In the genomic region with DNA sequence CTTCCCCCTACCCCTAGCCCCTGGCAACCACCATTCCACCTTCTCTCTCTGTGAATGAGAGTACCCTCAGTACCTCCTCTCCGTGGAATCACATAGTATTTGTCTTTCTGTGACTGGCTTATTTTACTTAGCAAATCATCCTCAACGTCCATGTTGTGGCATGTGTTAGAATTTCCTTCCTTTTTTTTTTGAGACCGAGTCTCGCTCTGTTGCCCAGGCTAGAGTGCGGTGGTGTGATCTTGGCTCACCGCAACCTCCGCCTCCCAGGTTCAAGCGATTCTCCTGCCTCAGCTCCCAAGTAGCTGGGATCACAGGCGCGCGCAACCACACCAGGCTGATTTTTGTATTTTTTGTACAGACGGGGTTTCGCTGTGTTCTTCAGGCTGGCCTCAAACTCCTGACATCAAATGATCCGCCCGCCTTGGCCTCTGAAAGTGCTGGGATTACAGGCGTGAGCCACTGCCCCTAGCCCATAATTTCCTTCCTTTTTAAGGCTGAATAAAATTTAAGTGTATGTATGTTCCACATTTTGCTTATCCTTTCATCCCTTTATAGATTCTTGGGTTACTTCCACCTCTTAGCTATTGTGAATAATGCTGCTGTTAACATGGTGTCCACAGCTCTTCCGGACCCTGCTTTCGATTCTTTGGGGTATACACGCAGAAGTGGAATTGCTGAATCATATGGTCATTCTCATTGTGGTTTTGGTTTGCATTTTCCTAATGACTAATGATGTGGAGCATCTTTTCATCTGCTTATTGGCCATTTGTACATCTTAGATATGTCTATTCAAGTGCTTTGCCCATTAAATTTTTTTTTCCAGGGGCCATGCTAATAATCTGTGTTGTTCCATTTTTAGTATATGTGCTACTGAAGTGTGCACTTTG, we compare ENCODE assay signal across 9 cellular contexts. TPM values are rescaled to one million over a fixed set of nuclear protein-coding genes. Genes with fewer than 3 reads are reported as not detected.
DNase-seq lines count a peak whose midpoint lies in the region; ATAC-seq, FAIRE-seq and TF ChIP-seq lines count a peak whose summit lies in the region.
"Had no signal": no experiment of that assay in that cellular context is flagged by ENCODE, and none has a peak within 500 bp of the region (broad histone marks: within the 10 kb centered on the region; RNA-seq: fewer than 3 reads in every experiment).

No MANE protein-coding gene starts in this region.

- no peaks in the 10 kb centered on the region; a peak in 2 of 5 replicates for H3K4me1 ChIP-seq in K562 (replicated peaks in 1 of 2; ENCODE audit: control insufficient read depth in 2 of 2, insufficient read depth in 2 of 2, low read length in 2 of 2)

- no peaks in the 10 kb centered on the region for H3K27me3 ChIP-seq in K562 (ENCODE audit: control insufficient read depth in 2 of 2, insufficient read depth in 2 of 2, low read length in 2 of 2)

- H3K9ac ChIP-seq in K562 (ENCODE audit: insufficient read depth in 1 of 2, low read depth in 2 of 2, low read length in 2 of 2): no peak overlapping the region

- TF ChIP-seq EP300 in K562 (IDR thresholded peaks at IDR 0.05; ENCODE audit: low read length): no peak

- no peak overlapping the region for H3K4me2 ChIP-seq in K562 (ENCODE audit: insufficient read depth, low read length)

- DNase-seq in AG10803 (ENCODE audit: low read depth) (peak; percentile 57), K562 (ENCODE audit: extremely low read depth in 1 of 4, low spot score in 3 of 4) (no peak), SW480 (ENCODE audit: low spot score) (no peak), HPDE6-E6E7 (ENCODE audit: extremely low spot score) (no peak), GM19240 (ENCODE audit: insufficient read length, low spot score) (no peak)

- intact Hi-C loops in K562 (cut with micrococcal nuclease): no loop called here

- H3K4me3 ChIP-seq in AG10803 (ENCODE audit: low read length): no peak overlapping the region
- H3K4me3 ChIP-seq in K562: no peak overlapping the region

- POLR2A ChIA-PET in K562 (lab: Yijun Ruan, JAX): no interaction called here

- TF ChIP-seq POLR2A in K562 (conservative IDR thresholded peaks at IDR 0.05): no peak

- in situ Hi-C loops in K562 (cut with MboI): no loop called here

- no peak overlapping the region for H2AFZ ChIP-seq in K562 (ENCODE audit: low read depth, low read length)

- no peaks in the 10 kb centered on the region; the same call in 1 of the 2 replicates for H3K9me3 ChIP-seq in K562 (replicated peaks; ENCODE audit: control insufficient read depth, insufficient read depth, low read depth, low read length)

- no peaks in the 10 kb centered on the region for H3K79me2 ChIP-seq in K562 (ENCODE audit: control insufficient read depth, insufficient read depth, low read length)

- H3K9me1 ChIP-seq in K562 (ENCODE audit: control insufficient read depth, insufficient read depth, low read length): no peaks in the 10 kb centered on the region

- BruUV-seq in K562 (replicated peaks; lab: Mats Ljungman, UMichigan): no TSS peak

- peak; percentile 84 for ATAC-seq in GM19372 (IDR thresholded peaks at IDR 0.05; ENCODE audit: low read depth, unreplicated experiment)
- peak; percentile 63 for ATAC-seq in HG03139 (IDR thresholded peaks at IDR 0.05; ENCODE audit: unreplicated experiment)
- ATAC-seq in K562: no peak
- no peak for ATAC-seq in GM18519 (IDR thresholded peaks at IDR 0.05; ENCODE audit: low FRiP score, unreplicated experiment)

- no peaks in the 10 kb centered on the region for H4K20me1 ChIP-seq in K562 (replicated peaks; ENCODE audit: control insufficient read depth, insufficient read depth, low read length)

- WGBS in K562 (ENCODE audit: insufficient coverage, low coverage, missing lambda C conversion rate): 78% methylated on average over 19 of the region's 19 CpGs

- no peak overlapping the region for H3K27ac ChIP-seq in K562 (ENCODE audit: extremely low read depth, low read depth, low read length)

- no peak for TF ChIP-seq CTCF in AG10803 (conservative IDR thresholded peaks at IDR 0.05; ENCODE audit: low read length)
- TF ChIP-seq CTCF in K562 (IDR thresholded peaks at IDR 0.05 in 2 of 3, conservative IDR thresholded peaks at IDR 0.05 in 1 of 3; ENCODE audit: insufficient read depth in 2 of 3, low read depth in 1 of 3, low read length in 3 of 3): no peak

- H3K36me3 ChIP-seq in K562 (ENCODE audit: control insufficient read depth, insufficient read depth, low read length): no peaks in the 10 kb centered on the region

- CTCF ChIA-PET in K562 (lab: Yijun Ruan, JAX; ENCODE audit: low intra/inter-chr PET ratio): interaction anchor here (0.7 kb wide), 1 partner anchor 23 kb away, joined by 4 read pairs; no protein-coding TSS in a partner anchor

- TF ChIP-seq RAD21 in K562 (CRISPR knock-in tag; conservative IDR thresholded peaks at IDR 0.05 in 1 of 2, IDR thresholded peaks at IDR 0.05 in 1 of 2): no peak

- FAIRE-seq in K562 (lab: Jason Lieb, UNC): peak; percentile 59

TF ChIP-seq in K562, 482 proteins besides CTCF, POLR2A, EP300 and RAD21 (continues in another document):
- TF ChIP-seq MEIS2 (IDR thresholded peaks at IDR 0.05; ENCODE audit: partially characterized antibody) (no peak), STAT5A (IDR thresholded peaks at IDR 0.05; ENCODE audit: borderline replicate concordance, low read length) (no peak), ZNF146 (CRISPR knock-in tag; IDR thresholded peaks at IDR 0.05; ENCODE audit: unreplicated experiment) (no peak), POLR2B (IDR thresholded peaks at IDR 0.05; ENCODE audit: low read depth, partially characterized antibody) (no peak), HNRNPLL (IDR thresholded peaks at IDR 0.05; ENCODE audit: low read depth, low read length, poor library complexity, severe bottlenecking) (no peak)

RNA-seq across cellular contexts. Expression of gene ERRFI1, which starts 32.3 kb away (rescaled TPM):
- 3.7 and 4.7 TPM in 2 replicates for total RNA-seq in K562 (2011; cell fraction: chromatin; rRNA removed; ENCODE audit: low replicate concordance)
- total RNA-seq in K562 (2011; cell fraction: nucleolus; rRNA removed): 1.7 TPM in 2 replicates
- total RNA-seq in K562 (2011; cell fraction: nucleoplasm; rRNA removed): 2.5 and 3.8 TPM in 2 replicates
- total RNA-seq in K562 (2014; rRNA removed) (0.68 and 0.73 TPM in 2 replicates), K562 (2014; rRNA removed; fragmentation: Illumina TruSeq; extraction: Trizol) (1.5 and 1.8 TPM in 2 replicates), K562 (2015; rRNA removed; fragmentation: Illumina TruSeq; extraction: Trizol) (0.98 and 1.1 TPM in 2 replicates), K562 (2021) (1.6 and 1.9 TPM in 2 replicates)
- polyA plus RNA-seq in K562 (2011; rRNA removed) (1.7 and 4.4 TPM in 2 replicates), K562 (2014; fragmentation: Illumina TruSeq; extraction: Trizol) (1.4 and 1.8 TPM in 2 replicates), K562 (2014; fragmentation: Nextera tagmentation; extraction: Ambion mirVana) (under 1 TPM; 0.67 to 0.72 TPM), K562 (2014; rRNA removed) (0.80 and 2.0 TPM in 2 replicates)
- 1.3 and 2.7 TPM in 2 replicates for polyA plus RNA-seq in K562 (2011; cell fraction: cytosol; rRNA removed)
- 3.0 and 4.1 TPM in 2 replicates for polyA plus RNA-seq in K562 (2011; cell fraction: nucleus; rRNA removed)
- polyA plus RNA-seq in K562 (2012): 1.9 and 2.1 TPM in 2 replicates
- 1.3 and 1.9 TPM in 2 replicates for polyA minus RNA-seq in K562 (2011; rRNA and poly(A)+ RNA removed)
- 1.2 and 1.5 TPM in 2 replicates for polyA minus RNA-seq in K562 (2011; cell fraction: cytosol; rRNA and poly(A)+ RNA removed)
- polyA minus RNA-seq in K562 (2011; cell fraction: nucleus; rRNA and poly(A)+ RNA removed): 1.2 and 1.5 TPM in 2 replicates
- total RNA-seq: OCI-LY7 had no signal

RNA-seq across cellular contexts. Expression of gene PARK7, which starts 32.3 kb away (rescaled TPM):
- 81.4 and 87.8 TPM in 2 replicates for total RNA-seq in K562 (2011; cell fraction: chromatin; rRNA removed; ENCODE audit: low replicate concordance)
- 72.1 and 72.5 TPM in 2 replicates for total RNA-seq in K562 (2011; cell fraction: nucleolus; rRNA removed)
- 120 and 137 TPM in 2 replicates for total RNA-seq in K562 (2011; cell fraction: nucleoplasm; rRNA removed)
- 338 and 413 TPM in 2 replicates for total RNA-seq in K562 (2014; rRNA removed)
- total RNA-seq in K562 (2014; rRNA removed; fragmentation: Illumina TruSeq; extraction: Trizol): 431 and 459 TPM in 2 replicates
- total RNA-seq in K562 (2015; rRNA removed; fragmentation: Illumina TruSeq; extraction: Trizol): 358 and 374 TPM in 2 replicates
- total RNA-seq in K562 (2021): 481 and 484 TPM in 2 replicates
- polyA plus RNA-seq in K562 (2011; rRNA removed): 462 and 543 TPM in 2 replicates
- polyA plus RNA-seq in K562 (2011; cell fraction: cytosol; rRNA removed): 168 and 348 TPM in 2 replicates
- 85.5 and 167 TPM in 2 replicates for polyA plus RNA-seq in K562 (2011; cell fraction: nucleus; rRNA removed)
- 387 and 679 TPM in 2 replicates for polyA plus RNA-seq in K562 (2012)
- 423 and 468 TPM in 2 replicates for polyA plus RNA-seq in K562 (2014; fragmentation: Illumina TruSeq; extraction: Trizol)
- polyA plus RNA-seq in K562 (2014; fragmentation: Nextera tagmentation; extraction: Ambion mirVana): 1,000 to 10,000 TPM; 1,113 to 1,298 TPM
- 648 and 751 TPM in 2 replicates for polyA plus RNA-seq in K562 (2014; rRNA removed)
- 322 and 330 TPM in 2 replicates for polyA minus RNA-seq in K562 (2011; rRNA and poly(A)+ RNA removed)
- 106 and 108 TPM in 2 replicates for polyA minus RNA-seq in K562 (2011; cell fraction: cytosol; rRNA and poly(A)+ RNA removed)
- 32.7 and 66.8 TPM in 2 replicates for polyA minus RNA-seq in K562 (2011; cell fraction: nucleus; rRNA and poly(A)+ RNA removed)

RNA-seq across cellular contexts. Expression of gene TNFRSF9, which starts 53.2 kb away (rescaled TPM):
- total RNA-seq in K562 (2011; cell fraction: chromatin; rRNA removed; ENCODE audit: low replicate concordance): 0.21 and 0.62 TPM in 2 replicates
- total RNA-seq in K562 (2011; cell fraction: nucleolus; rRNA removed): 0.13 and 0.33 TPM in 2 replicates
- 0.22 and 0.23 TPM in 2 replicates for total RNA-seq in K562 (2011; cell fraction: nucleoplasm; rRNA removed)
- total RNA-seq in K562 (2014; rRNA removed): not detected in 2 replicates
- 0.07 and 0.13 TPM in 2 replicates for total RNA-seq in K562 (2014; rRNA removed; fragmentation: Illumina TruSeq; extraction: Trizol)
- 0.07 and 0.08 TPM in 2 replicates for total RNA-seq in K562 (2015; rRNA removed; fragmentation: Illumina TruSeq; extraction: Trizol)
- 0.09 and 0.16 TPM in 2 replicates for total RNA-seq in K562 (2021)
- polyA plus RNA-seq in K562 (2011; rRNA removed): 0.26 and 0.29 TPM in 2 replicates
- 0.12 and 0.16 TPM in 2 replicates for polyA plus RNA-seq in K562 (2011; cell fraction: cytosol; rRNA removed)
- 0.10 and 0.31 TPM in 2 replicates for polyA plus RNA-seq in K562 (2011; cell fraction: nucleus; rRNA removed)
- 0.29 and 0.87 TPM in 2 replicates for polyA plus RNA-seq in K562 (2012)
- polyA plus RNA-seq in K562 (2014; fragmentation: Illumina TruSeq; extraction: Trizol): 0.04 and 0.11 TPM in 2 replicates
- polyA plus RNA-seq in K562 (2014; fragmentation: Nextera tagmentation; extraction: Ambion mirVana): under 1 TPM; 0.08 to 0.15 TPM
- polyA plus RNA-seq in K562 (2014; rRNA removed): 0.08 TPM in 2 replicates
- polyA minus RNA-seq in K562 (2011; rRNA and poly(A)+ RNA removed): 0.53 and 0.63 TPM in 2 replicates
- polyA minus RNA-seq in K562 (2011; cell fraction: cytosol; rRNA and poly(A)+ RNA removed): 1.4 TPM in 1 of 2 replicates, not detected in the other
- polyA minus RNA-seq in K562 (2011; cell fraction: nucleus; rRNA and poly(A)+ RNA removed): 0.13 and 0.33 TPM in 2 replicates
- total RNA-seq: OCI-LY7 had no signal

Comparison
In these comparisons a context has a peak if more than half of its experiments do, and no peak if none do; other contexts are left out.
1. ATAC-seq: peak in GM19372 (single experiment) and HG03139 (single experiment); none in K562 (single experiment) and GM18519 (single experiment).